18 cellular contexts compared by ENCODE assay signal in genomic region chr9:114719290-114719689, GRCh38. TPM values are rescaled to one million over a fixed set of nuclear protein-coding genes. Genes with fewer than 3 reads are reported as not detected.
DNase-seq lines count a peak whose midpoint lies in the region; ATAC-seq, FAIRE-seq and TF ChIP-seq lines count a peak whose summit lies in the region.
"Had no signal": no experiment of that assay in that cellular context is flagged by ENCODE, and none has a peak within 500 bp of the region (broad histone marks: within the 10 kb centered on the region; RNA-seq: fewer than 3 reads in every experiment).

No MANE protein-coding gene starts in this region.

- no peaks in the 10 kb centered on the region for H3K9me3 ChIP-seq in CD4-positive, alpha-beta memory T cell (ENCODE audit: control insufficient read depth in 1 of 2, low read length in 2 of 2)
- no peaks in the 10 kb centered on the region for H3K9me3 ChIP-seq in endodermal cell (ENCODE audit: control insufficient read depth, low read length)
- H3K9me3 ChIP-seq: BE2C, SK-N-SH had no signal

- no peaks in the 10 kb centered on the region for H3K27me3 ChIP-seq in CD4-positive, alpha-beta memory T cell (ENCODE audit: insufficient read depth, low read length)
- H3K27me3 ChIP-seq in endodermal cell (ENCODE audit: control insufficient read depth, insufficient read depth, low read length, poor library complexity, severe bottlenecking): no peaks in the 10 kb centered on the region
- H3K27me3 ChIP-seq: BE2C had no signal

- CTCF ChIA-PET in CD4-positive, alpha-beta memory T cell (lab: Charles Lee; ENCODE audit: partially characterized antibody): interaction anchor here (0.8 to 2.4 kb wide), 9 partner anchors 12 to 295 kb away, joined by 3 to 11 read pairs (median 4); no protein-coding TSS in a partner anchor

- no peaks in the 10 kb centered on the region for H3K36me3 ChIP-seq in CD4-positive, alpha-beta memory T cell (ENCODE audit: insufficient read depth, low read length)
- no peaks in the 10 kb centered on the region for H3K36me3 ChIP-seq in endodermal cell (ENCODE audit: control insufficient read depth, insufficient read depth, low read length)
- H3K36me3 ChIP-seq: BE2C had no signal

- TF ChIP-seq CTCF in endodermal cell (conservative IDR thresholded peaks at IDR 0.05): no peak

- 95 to 98% methylated on average over 4 of the region's 4 CpGs for WGBS in endodermal cell (ENCODE audit: insufficient coverage in 1 of 2, insufficient read length in 1 of 2), 2 experiments

- peaks cover 0 to 3% (median 0%) of the 10 kb centered on the region in 8 donors for H3K9me3 Mint-ChIP-seq in CD4-positive, alpha-beta memory T cell
- H3K9me3 Mint-ChIP-seq in effector memory CD8-positive, alpha-beta T cell: peaks cover 0 to 6% of the 10 kb centered on the region in 2 donors
- H3K9me3 Mint-ChIP-seq in endodermal cell: peaks cover 2% of the 10 kb centered on the region

- peaks cover 38 to 57% (median 45%) of the 10 kb centered on the region in 4 donors for H3K4me1 Mint-ChIP-seq in CD4-positive, alpha-beta memory T cell
- peaks cover 35 to 43% of the 10 kb centered on the region in 2 donors for H3K4me1 Mint-ChIP-seq in effector memory CD8-positive, alpha-beta T cell (ENCODE audit: low read depth in 2 of 2)
- peaks cover 17% of the 10 kb centered on the region for H3K4me1 Mint-ChIP-seq in endodermal cell

- intact Hi-C loops in CD4-positive, alpha-beta memory T cell (cut with micrococcal nuclease): loop anchor here (2.0 kb wide), 4 partner anchors 20 to 38 kb away; no protein-coding TSS in a partner anchor

- DNase-seq in CD4-positive, alpha-beta memory T cell: peak in 1 of 5 donors; percentile 13
- DNase-seq in DMS79 (lab: John Stamatoyannopoulos, UW): peak; percentile 86
- DNase-seq in SW480 (ENCODE audit: low spot score): peak; percentile 18
- no peak for DNase-seq in effector memory CD8-positive, alpha-beta T cell
- no peak for DNase-seq in SW 1271 (lab: John Stamatoyannopoulos, UW)
- no peak for DNase-seq in GM19239 (ENCODE audit: insufficient read length, low spot score)
- DNase-seq in endodermal cell: no peak
- DNase-seq: amniotic stem cell, BE2C, NCI-H1694, NCI-H526 treated with DMSO at 0.1 percent for 48 hours, retina, SK-N-SH had no signal

- no peak for FAIRE-seq in GM19239 (lab: Jason Lieb, UNC)
- FAIRE-seq: endothelial cell of umbilical vein had no signal

- POLR2A ChIA-PET in CD4-positive, alpha-beta memory T cell (lab: Charles Lee; ENCODE audit: partially characterized antibody): interaction anchor here (0.6 to 2.5 kb wide), 9 partner anchors 10 to 210 kb away, joined by 3 to 11 read pairs (median 3); no protein-coding TSS in a partner anchor

- H3K9ac ChIP-seq in endodermal cell (ENCODE audit: extremely low read depth, low read length, poor library complexity, severe bottlenecking): no peak overlapping the region
- H3K9ac ChIP-seq: SK-N-SH had no signal

- H3K4me3 ChIP-seq in CD4-positive, alpha-beta memory T cell (ENCODE audit: low read length in 2 of 2): peak overlapping the region in 1 of 2 donors; percentile 15
- no peak overlapping the region for H3K4me3 ChIP-seq in endodermal cell (ENCODE audit: low read length)

- H3K27me3 Mint-ChIP-seq in CD4-positive, alpha-beta memory T cell: no peaks in the 10 kb centered on the region
- no peaks in the 10 kb centered on the region for H3K27me3 Mint-ChIP-seq in effector memory CD8-positive, alpha-beta T cell
- peaks cover 45% of the 10 kb centered on the region for H3K27me3 Mint-ChIP-seq in endodermal cell (ENCODE audit: insufficient read depth)

- peaks cover 47% of the 10 kb centered on the region for H3K4me1 ChIP-seq in CD4-positive, alpha-beta memory T cell (ENCODE audit: insufficient read depth, low read length)
- H3K4me1 ChIP-seq in endodermal cell (ENCODE audit: control insufficient read depth, insufficient read depth, low read length): peaks cover 3% of the 10 kb centered on the region
- H3K4me1 ChIP-seq: BE2C had no signal

- ATAC-seq in effector memory CD8-positive, alpha-beta T cell (replicated peaks): no peak

- peak overlapping the region; percentile 29 for H3K27ac ChIP-seq in CD4-positive, alpha-beta memory T cell (ENCODE audit: low read depth, low read length)
- H3K27ac ChIP-seq in endodermal cell (ENCODE audit: low read depth, low read length): no peak overlapping the region

- no peaks in the 10 kb centered on the region for H3K36me3 Mint-ChIP-seq in CD4-positive, alpha-beta memory T cell
- H3K36me3 Mint-ChIP-seq in effector memory CD8-positive, alpha-beta T cell (ENCODE audit: insufficient read depth): no peaks in the 10 kb centered on the region
- no peaks in the 10 kb centered on the region for H3K36me3 Mint-ChIP-seq in endodermal cell (ENCODE audit: low read depth)
- H3K36me3 Mint-ChIP-seq: mesothelial cell of epicardium had no signal

- H3K27ac Mint-ChIP-seq in CD4-positive, alpha-beta memory T cell: peak overlapping the region; percentile 20 to 95 (median 93)
- peak overlapping the region in 1 of 2 donors; percentile 86 for H3K27ac Mint-ChIP-seq in effector memory CD8-positive, alpha-beta T cell
- H3K27ac Mint-ChIP-seq in endodermal cell: no peak overlapping the region
- H3K27ac Mint-ChIP-seq: mesothelial cell of epicardium had no signal

- peak overlapping the region in 5 of 8 donors; percentile 39 to 82 (median 53) for H3K4me3 Mint-ChIP-seq in CD4-positive, alpha-beta memory T cell
- peak overlapping the region; percentile 11 to 70 for H3K4me3 Mint-ChIP-seq in effector memory CD8-positive, alpha-beta T cell
- no peak overlapping the region for H3K4me3 Mint-ChIP-seq in endodermal cell
- H3K4me3 Mint-ChIP-seq: mesothelial cell of epicardium had no signal

RNA-seq across cellular contexts. Expression of gene TEX48, which starts 37.3 kb away (rescaled TPM):
- total RNA-seq in CD4-positive, alpha-beta memory T cell: not detected
- polyA plus RNA-seq in CD4-positive, alpha-beta memory T cell: under 1 TPM in 1 of 2 donors, not detected in 1; 0.33 TPM
- not detected for total RNA-seq in endodermal cell
- polyA plus RNA-seq in endodermal cell (2013, experiment 1 of 2): not detected
- polyA plus RNA-seq in endodermal cell (2013, experiment 2 of 2): not detected
- total RNA-seq: endothelial cell of umbilical vein, glomerular endothelial cell, mesothelial cell of epicardium, temporal lobe had no signal
- polyA plus RNA-seq: endothelial cell of umbilical vein, keratinocyte had no signal

Comparison
In these comparisons a context has a peak if more than half of its experiments do, and no peak if none do; other contexts are left out.
1. DNase-seq: peak in DMS79 (single experiment) and SW480 (single experiment); none in effector memory CD8-positive, alpha-beta T cell (0 of 3), SW 1271 (0 of 2), GM19239 (single experiment) and endodermal cell (single experiment).